ENCODE assay signal across 2 cellular contexts in genomic region chr15:32370064-32370463, GRCh38. TPM values are rescaled to one million over a fixed set of nuclear protein-coding genes. Genes with fewer than 3 reads are reported as not detected.
"Had no signal": no experiment of that assay in that cellular context is flagged by ENCODE, and none has a peak within 500 bp of the region (broad histone marks: within the 10 kb centered on the region; RNA-seq: fewer than 3 reads in every experiment).

No MANE protein-coding gene starts in this region.

RNA-seq across cellular contexts. Expression of gene GOLGA8K, which starts 33.0 kb away (rescaled TPM):
- total RNA-seq: M059J, MCF 10A had no signal
